In the genomic region with DNA sequence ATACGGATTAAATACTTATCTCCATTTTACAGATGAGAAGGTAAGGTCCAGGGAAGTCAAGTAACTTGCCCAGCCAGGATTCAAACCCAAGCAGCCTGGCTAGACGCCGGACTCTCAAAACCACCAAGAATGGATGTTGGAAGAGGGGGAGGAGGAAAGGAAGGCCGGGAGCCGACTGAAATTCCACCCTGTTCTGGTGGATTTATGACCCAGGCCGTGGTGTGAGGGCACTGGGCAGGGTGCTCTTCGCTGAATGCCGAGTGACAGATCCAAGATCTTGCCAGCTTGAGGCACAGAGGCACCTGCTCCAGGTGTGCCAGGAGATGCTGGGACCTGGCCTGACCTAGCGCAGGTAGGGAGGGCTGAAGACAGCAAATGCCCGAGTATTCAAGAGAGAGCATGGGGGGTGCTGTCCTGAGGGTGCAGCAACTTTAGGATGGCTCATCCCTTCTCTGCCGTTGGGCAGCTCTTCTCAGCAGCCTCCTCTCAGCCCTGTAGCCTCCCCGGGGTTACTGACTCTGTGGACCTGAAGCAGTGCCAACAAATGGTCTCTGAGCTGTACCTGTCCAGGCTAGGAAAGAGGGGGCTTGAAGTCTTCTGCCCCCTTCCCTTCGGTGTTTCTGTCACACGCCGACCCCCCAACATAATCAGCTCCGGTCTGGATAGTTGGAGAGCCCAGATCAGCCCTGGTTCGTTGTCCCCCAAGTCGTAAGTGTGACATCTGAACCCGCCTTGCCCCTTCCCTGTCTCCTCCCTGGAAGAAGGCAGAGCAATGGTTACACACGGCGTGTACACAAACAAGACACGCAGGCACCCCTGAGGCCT, we compare ENCODE assay signal across 1 cellular context.
A peak's percentile ranks its signal among the peaks of the same experiment; 100 is the strongest.
TF ChIP-seq lines count a peak whose summit lies in the region.

No MANE protein-coding gene starts in this region.

TF ChIP-seq in HepG2, 621 proteins besides CTCF, POLR2A, EP300 and RAD21 (continued from another document and continues in another):
- TF ChIP-seq, protein P1, sequence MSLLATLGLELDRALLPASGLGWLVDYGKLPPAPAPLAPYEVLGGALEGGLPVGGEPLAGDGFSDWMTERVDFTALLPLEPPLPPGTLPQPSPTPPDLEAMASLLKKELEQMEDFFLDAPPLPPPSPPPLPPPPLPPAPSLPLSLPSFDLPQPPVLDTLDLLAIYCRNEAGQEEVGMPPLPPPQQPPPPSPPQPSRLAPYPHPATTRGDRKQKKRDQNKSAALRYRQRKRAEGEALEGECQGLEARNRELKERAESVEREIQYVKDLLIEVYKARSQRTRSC (CRISPR knock-in tag; IDR thresholded peaks at IDR 0.05; ENCODE audit: low read depth) = no peak
- no peak for TF ChIP-seq MAFK (conservative IDR thresholded peaks at IDR 0.05 in 1 of 2, IDR thresholded peaks at IDR 0.05 in 1 of 2; ENCODE audit: low read length in 2 of 2)
- no peak for TF ChIP-seq ETV6 (CRISPR knock-in tag; conservative IDR thresholded peaks at IDR 0.05)
- 0 out of 2 replicates have a peak, but pooled peaks have one; percentile 48 for TF ChIP-seq CC2D1A (CRISPR knock-in tag; IDR thresholded peaks at IDR 0.05)
- TF ChIP-seq, protein P2, sequence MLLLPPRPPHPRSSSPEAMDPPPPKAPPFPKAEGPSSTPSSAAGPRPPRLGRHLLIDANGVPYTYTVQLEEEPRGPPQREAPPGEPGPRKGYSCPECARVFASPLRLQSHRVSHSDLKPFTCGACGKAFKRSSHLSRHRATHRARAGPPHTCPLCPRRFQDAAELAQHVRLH (CRISPR knock-in tag; IDR thresholded peaks at IDR 0.05; ENCODE audit: borderline replicate concordance, low read depth) = no peak
- TF ChIP-seq ZBTB7A (CRISPR knock-in tag; IDR thresholded peaks at IDR 0.05) = no peak
- TF ChIP-seq BCL6 (CRISPR knock-in tag; IDR thresholded peaks at IDR 0.05) = no peak
- TF ChIP-seq ZNF616 (CRISPR knock-in tag; IDR thresholded peaks at IDR 0.05; ENCODE audit: low read depth) = no peak
- no peak for TF ChIP-seq RFXANK (CRISPR knock-in tag; IDR thresholded peaks at IDR 0.05)
- TF ChIP-seq SPEN (CRISPR knock-in tag; IDR thresholded peaks at IDR 0.05; ENCODE audit: low read depth) = 0 out of 2 replicates have a peak, but pooled peaks have one; percentile 55
- peak; percentile 71; the same call in 1 of the 2 replicates for TF ChIP-seq ZMYM3 (CRISPR knock-in tag; IDR thresholded peaks at IDR 0.05)
- no peak for TF ChIP-seq SKI (IDR thresholded peaks at IDR 0.05; ENCODE audit: partially characterized antibody)
- peak; percentile 70 for TF ChIP-seq ZNF883 (CRISPR knock-in tag; IDR thresholded peaks at IDR 0.05; ENCODE audit: not compliant biosample characterization)
- no peak for TF ChIP-seq ZNF567 (CRISPR knock-in tag; IDR thresholded peaks at IDR 0.05; ENCODE audit: borderline replicate concordance)
- TF ChIP-seq ZMAT5 (CRISPR knock-in tag; IDR thresholded peaks at IDR 0.05; ENCODE audit: borderline replicate concordance, low read depth) = no peak
- TF ChIP-seq HMG20A (CRISPR knock-in tag; IDR thresholded peaks at IDR 0.05; ENCODE audit: borderline replicate concordance) = no peak
- TF ChIP-seq ZNF33B (CRISPR knock-in tag; IDR thresholded peaks at IDR 0.05) = peak; percentile 72; the same call in 1 of the 2 replicates
- TF ChIP-seq HNRNPLL (IDR thresholded peaks at IDR 0.05; ENCODE audit: low read depth, low read length, poor library complexity, severe bottlenecking) = no peak
- TF ChIP-seq ZNF784 (CRISPR knock-in tag; IDR thresholded peaks at IDR 0.05; ENCODE audit: borderline replicate concordance) = 0 out of 2 replicates have a peak, but pooled peaks have one; percentile 59
- TF ChIP-seq NFE2L2 (IDR thresholded peaks at IDR 0.05; ENCODE audit: low read length) = no peak
- TF ChIP-seq ZSCAN25 (CRISPR knock-in tag; IDR thresholded peaks at IDR 0.05) = 0 out of 2 replicates have a peak, but pooled peaks have one; percentile 48
- no peak; the same call in 1 of the 2 replicates for TF ChIP-seq ZNF691 (CRISPR knock-in tag; IDR thresholded peaks at IDR 0.05; ENCODE audit: borderline replicate concordance, low read depth)
- no peak for TF ChIP-seq RELA (CRISPR knock-in tag; IDR thresholded peaks at IDR 0.05)
- peak; percentile 21; the same call in 1 of the 2 replicates for TF ChIP-seq ZNF142 (CRISPR knock-in tag; IDR thresholded peaks at IDR 0.05)
- TF ChIP-seq CHCHD3 (CRISPR knock-in tag; IDR thresholded peaks at IDR 0.05) = no peak
- TF ChIP-seq TBX2 (CRISPR knock-in tag; IDR thresholded peaks at IDR 0.05; ENCODE audit: borderline replicate concordance) = no peak; the same call in none of the 2 replicates
- no peak for TF ChIP-seq ZNF660 (CRISPR knock-in tag; IDR thresholded peaks at IDR 0.05; ENCODE audit: borderline replicate concordance, low read depth)
- no peak for TF ChIP-seq ZNF687 (CRISPR knock-in tag; IDR thresholded peaks at IDR 0.05)
- TF ChIP-seq SCMH1 (CRISPR knock-in tag; IDR thresholded peaks at IDR 0.05; ENCODE audit: borderline replicate concordance) = no peak
- TF ChIP-seq ZNF574 (CRISPR knock-in tag; IDR thresholded peaks at IDR 0.05) = no peak
- TF ChIP-seq ZNF629 (CRISPR knock-in tag; conservative IDR thresholded peaks at IDR 0.05) = peak; percentile 58
- 0 out of 2 replicates have a peak, but pooled peaks have one; percentile 76 for TF ChIP-seq NFATC3 (CRISPR knock-in tag; IDR thresholded peaks at IDR 0.05)
- TF ChIP-seq, protein P3, sequence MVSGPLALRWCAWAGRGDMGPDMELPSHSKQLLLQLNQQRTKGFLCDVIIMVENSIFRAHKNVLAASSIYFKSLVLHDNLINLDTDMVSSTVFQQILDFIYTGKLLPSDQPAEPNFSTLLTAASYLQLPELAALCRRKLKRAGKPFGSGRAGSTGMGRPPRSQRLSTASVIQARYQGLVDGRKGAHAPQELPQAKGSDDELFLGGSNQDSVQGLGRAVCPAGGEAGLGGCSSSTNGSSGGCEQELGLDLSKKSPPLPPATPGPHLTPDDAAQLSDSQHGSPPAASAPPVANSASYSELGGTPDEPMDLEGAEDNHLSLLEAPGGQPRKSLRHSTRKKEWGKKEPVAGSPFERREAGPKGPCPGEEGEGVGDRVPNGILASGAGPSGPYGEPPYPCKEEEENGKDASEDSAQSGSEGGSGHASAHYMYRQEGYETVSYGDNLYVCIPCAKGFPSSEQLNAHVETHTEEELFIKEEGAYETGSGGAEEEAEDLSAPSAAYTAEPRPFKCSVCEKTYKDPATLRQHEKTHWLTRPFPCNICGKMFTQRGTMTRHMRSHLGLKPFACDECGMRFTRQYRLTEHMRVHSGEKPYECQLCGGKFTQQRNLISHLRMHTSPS (CRISPR knock-in tag; IDR thresholded peaks at IDR 0.05; ENCODE audit: low read depth) = no peak
- 0 out of 2 replicates have a peak, but pooled peaks have one; percentile 25 for TF ChIP-seq ZNF230 (CRISPR knock-in tag; IDR thresholded peaks at IDR 0.05)
- TF ChIP-seq ZNF619 (CRISPR knock-in tag; IDR thresholded peaks at IDR 0.05) = no peak
- no peak for TF ChIP-seq ZNF350 (CRISPR knock-in tag; IDR thresholded peaks at IDR 0.05; ENCODE audit: borderline replicate concordance, low read depth)
- peak; percentile 38; the same call in 1 of the 2 replicates for TF ChIP-seq PHF21A (CRISPR knock-in tag; IDR thresholded peaks at IDR 0.05)
- no peak for TF ChIP-seq ZIK1 (CRISPR knock-in tag; IDR thresholded peaks at IDR 0.05; ENCODE audit: borderline replicate concordance, low read depth)
- TF ChIP-seq SNRNP70 (IDR thresholded peaks at IDR 0.05; ENCODE audit: low read depth, low read length) = no peak
- TF ChIP-seq ZNF556 (CRISPR knock-in tag; IDR thresholded peaks at IDR 0.05; ENCODE audit: borderline replicate concordance) = 0 out of 2 replicates have a peak, but pooled peaks have one; percentile 44
- TF ChIP-seq RBAK (CRISPR knock-in tag; IDR thresholded peaks at IDR 0.05) = no peak
